Comparison of ENCODE assay signal across 13 cellular contexts in the genomic region with DNA sequence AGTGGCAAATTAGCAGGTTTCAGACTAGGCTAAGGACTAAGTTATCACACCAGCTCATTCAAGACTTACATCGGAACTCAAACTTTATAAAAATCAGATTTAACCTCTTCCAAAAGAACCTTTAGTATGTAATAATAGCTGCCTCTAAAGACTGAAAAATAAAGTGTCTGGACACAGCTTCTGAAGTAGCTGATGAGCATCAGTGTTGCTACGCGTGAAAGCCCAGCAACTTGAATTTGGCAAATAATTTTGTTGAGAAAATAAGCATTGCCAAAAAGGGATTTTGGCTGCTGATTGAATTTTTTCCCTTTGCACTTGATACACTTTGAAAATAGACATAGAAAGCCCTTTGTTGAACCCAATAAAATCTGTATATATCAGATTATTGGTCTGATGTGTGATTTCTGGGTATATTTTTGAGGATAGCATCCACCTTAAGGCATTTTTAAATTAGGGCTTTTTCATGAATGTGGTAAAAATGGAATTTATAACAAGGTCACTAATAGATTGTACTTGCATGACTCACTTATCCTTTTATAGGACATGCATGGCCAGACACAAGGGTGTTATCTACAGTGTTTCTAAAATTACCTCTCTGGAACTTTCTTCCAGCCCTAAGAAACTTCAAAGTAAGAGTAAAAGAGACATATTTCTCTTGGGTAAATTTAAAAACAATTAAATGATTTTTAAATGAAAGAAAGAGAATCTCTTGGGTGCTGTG.
DNase-seq lines count a peak whose midpoint lies in the region; TF ChIP-seq lines count a peak whose summit lies in the region.
"Had no signal": no experiment of that assay in that cellular context is flagged by ENCODE, and none has a peak within 500 bp of the region (broad histone marks: within the 10 kb centered on the region; RNA-seq: fewer than 3 reads in every experiment).

No MANE protein-coding gene starts in this region.

- H3K4me3 ChIP-seq in AG04449 (ENCODE audit: low read depth, low read length) (no peak overlapping the region), astrocyte of the cerebellum (ENCODE audit: low read depth, low read length) (no peak overlapping the region), stomach (no peak overlapping the region)

- TF ChIP-seq CTCF in AG04449 (IDR thresholded peaks at IDR 0.05; ENCODE audit: insufficient read depth, low read length, missing control alignments) (no peak), astrocyte of the cerebellum (IDR thresholded peaks at IDR 0.05; ENCODE audit: low read depth, low read length, missing control alignments) (no peak), stomach (IDR thresholded peaks at IDR 0.05) (no peak)

- DNase-seq in AG04449 (ENCODE audit: low read depth, low spot score) (peak; percentile 61), GM04503 (ENCODE audit: low read depth) (peak; percentile 48), astrocyte of the cerebellum (ENCODE audit: low read depth) (peak; percentile 26), iris pigment epithelial cell (ENCODE audit: low read depth) (peak; percentile 69), HuH-7.5 (ENCODE audit: low spot score) (no peak), GDM1 (lab: John Stamatoyannopoulos, UW) (no peak), hippocampal formation (lab: John Stamatoyannopoulos, UW) (no peak), stomach (no peak)
- DNase-seq: activated CD4-positive, alpha-beta T cell treated with anti-CD3 and anti-CD28 coated beads, Interleukin-2, amount 50 U/mL, for 48 hours; activated T-cell treated with anti-CD3 and anti-CD28 coated beads, Interleukin-2, amount 50 U/mL, for 4 hours; MV-4-11; NCI-H2081 treated with DMSO at 0.1 percent for 48 hours; nephron progenitor cell had no signal

- POLR2A ChIA-PET in AG04449 (lab: Yijun Ruan, JAX) = no interaction called here

- H3K9me3 ChIP-seq in stomach = peaks cover 0 to 4% (median 0%) of the 10 kb centered on the region in 4 donors

- in situ Hi-C loops in astrocyte of the cerebellum (cut with HindIII; ENCODE audit: low sequenced_read_pairs) = no loop called here

- H3K4me1 ChIP-seq in stomach = peaks cover 0 to 11% (median 0%) of the 10 kb centered on the region in 4 donors

- H3K27ac ChIP-seq in stomach = no peak overlapping the region

- intact Hi-C loops in stomach (cut with DNase I; ENCODE audit: low total_unique reads) = no loop called here

- TF ChIP-seq POLR2A in stomach (IDR thresholded peaks at IDR 0.05) = no peak

- CTCF ChIA-PET in AG04449 (lab: Yijun Ruan, JAX) = no interaction called here

- no peak for TF ChIP-seq EP300 in stomach (IDR thresholded peaks at IDR 0.05)

- WGBS in stomach, 5 donors = 63 to 83% (median 80%) methylated on average over 3 of the region's 3 CpGs

- no peaks in the 10 kb centered on the region for H3K36me3 ChIP-seq in stomach

- H3K27me3 ChIP-seq in stomach = no peaks in the 10 kb centered on the region

Comparison
In these comparisons a context has a peak if more than half of its experiments do, and no peak if none do; other contexts are left out.
1. DNase-seq: peak in AG04449 (single experiment), GM04503 (single experiment), astrocyte of the cerebellum (single experiment) and iris pigment epithelial cell (single experiment); none in HuH-7.5 (single experiment), GDM1 (single experiment), hippocampal formation (0 of 2) and stomach (single experiment).